1 cellular context compared by ENCODE assay signal in the genomic region with DNA sequence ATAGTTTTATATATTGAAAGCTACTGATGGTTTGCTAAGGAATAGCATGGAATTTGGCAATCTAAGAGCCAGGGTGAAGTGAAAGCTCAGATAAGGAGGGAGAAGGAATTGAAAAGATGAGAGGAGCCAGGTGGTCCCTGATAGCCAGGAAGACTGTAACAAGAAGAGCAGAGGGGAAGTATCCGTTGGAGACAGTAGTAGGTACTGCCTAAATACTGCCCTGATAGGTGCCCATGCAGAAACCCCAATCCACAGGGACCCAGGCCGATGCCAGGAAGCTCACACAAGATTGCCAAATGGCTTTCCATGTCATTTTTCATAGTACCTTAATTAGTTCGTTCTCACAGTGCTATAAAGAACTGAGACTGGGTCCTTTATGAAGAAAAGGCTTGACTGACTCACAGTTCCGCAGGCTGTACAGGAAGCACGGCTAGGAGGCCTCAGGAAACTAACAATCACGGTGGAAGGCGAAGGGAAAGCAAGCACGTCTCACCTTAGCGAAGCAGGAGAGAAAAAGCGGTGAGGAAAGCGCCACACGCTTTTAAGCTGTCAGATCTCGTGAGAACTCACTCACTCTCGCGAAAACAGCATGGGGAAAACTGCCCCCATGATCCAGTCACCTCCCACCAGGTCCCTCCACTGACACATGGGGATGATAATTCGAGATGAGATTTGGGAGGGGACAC.
TF ChIP-seq lines count a peak whose summit lies in the region.

No MANE protein-coding gene starts in this region.

TF ChIP-seq in GM12878, 131 proteins besides CTCF, POLR2A, EP300 and RAD21:
- TF ChIP-seq, protein P1, sequence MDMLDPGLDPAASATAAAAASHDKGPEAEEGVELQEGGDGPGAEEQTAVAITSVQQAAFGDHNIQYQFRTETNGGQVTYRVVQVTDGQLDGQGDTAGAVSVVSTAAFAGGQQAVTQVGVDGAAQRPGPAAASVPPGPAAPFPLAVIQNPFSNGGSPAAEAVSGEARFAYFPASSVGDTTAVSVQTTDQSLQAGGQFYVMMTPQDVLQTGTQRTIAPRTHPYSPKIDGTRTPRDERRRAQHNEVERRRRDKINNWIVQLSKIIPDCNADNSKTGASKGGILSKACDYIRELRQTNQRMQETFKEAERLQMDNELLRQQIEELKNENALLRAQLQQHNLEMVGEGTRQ (IDR thresholded peaks at IDR 0.05; ENCODE audit: borderline replicate concordance, low read depth, low read length), result no peak
- TF ChIP-seq RCOR1 (conservative IDR thresholded peaks at IDR 0.05; ENCODE audit: low read depth, low read length), result no peak
- TF ChIP-seq WRNIP1 (IDR thresholded peaks at IDR 0.05; ENCODE audit: borderline replicate concordance, low read depth, low read length), result no peak
- no peak for TF ChIP-seq HDAC6 (IDR thresholded peaks at IDR 0.05; ENCODE audit: unreplicated experiment)
- TF ChIP-seq EZH2 (IDR thresholded peaks at IDR 0.05; ENCODE audit: borderline replicate concordance, control insufficient read depth, low read depth, low read length), result no peak
- no peak for TF ChIP-seq POLR2AphosphoS5 (IDR thresholded peaks at IDR 0.05; ENCODE audit: low read length)
- TF ChIP-seq, protein P2, sequence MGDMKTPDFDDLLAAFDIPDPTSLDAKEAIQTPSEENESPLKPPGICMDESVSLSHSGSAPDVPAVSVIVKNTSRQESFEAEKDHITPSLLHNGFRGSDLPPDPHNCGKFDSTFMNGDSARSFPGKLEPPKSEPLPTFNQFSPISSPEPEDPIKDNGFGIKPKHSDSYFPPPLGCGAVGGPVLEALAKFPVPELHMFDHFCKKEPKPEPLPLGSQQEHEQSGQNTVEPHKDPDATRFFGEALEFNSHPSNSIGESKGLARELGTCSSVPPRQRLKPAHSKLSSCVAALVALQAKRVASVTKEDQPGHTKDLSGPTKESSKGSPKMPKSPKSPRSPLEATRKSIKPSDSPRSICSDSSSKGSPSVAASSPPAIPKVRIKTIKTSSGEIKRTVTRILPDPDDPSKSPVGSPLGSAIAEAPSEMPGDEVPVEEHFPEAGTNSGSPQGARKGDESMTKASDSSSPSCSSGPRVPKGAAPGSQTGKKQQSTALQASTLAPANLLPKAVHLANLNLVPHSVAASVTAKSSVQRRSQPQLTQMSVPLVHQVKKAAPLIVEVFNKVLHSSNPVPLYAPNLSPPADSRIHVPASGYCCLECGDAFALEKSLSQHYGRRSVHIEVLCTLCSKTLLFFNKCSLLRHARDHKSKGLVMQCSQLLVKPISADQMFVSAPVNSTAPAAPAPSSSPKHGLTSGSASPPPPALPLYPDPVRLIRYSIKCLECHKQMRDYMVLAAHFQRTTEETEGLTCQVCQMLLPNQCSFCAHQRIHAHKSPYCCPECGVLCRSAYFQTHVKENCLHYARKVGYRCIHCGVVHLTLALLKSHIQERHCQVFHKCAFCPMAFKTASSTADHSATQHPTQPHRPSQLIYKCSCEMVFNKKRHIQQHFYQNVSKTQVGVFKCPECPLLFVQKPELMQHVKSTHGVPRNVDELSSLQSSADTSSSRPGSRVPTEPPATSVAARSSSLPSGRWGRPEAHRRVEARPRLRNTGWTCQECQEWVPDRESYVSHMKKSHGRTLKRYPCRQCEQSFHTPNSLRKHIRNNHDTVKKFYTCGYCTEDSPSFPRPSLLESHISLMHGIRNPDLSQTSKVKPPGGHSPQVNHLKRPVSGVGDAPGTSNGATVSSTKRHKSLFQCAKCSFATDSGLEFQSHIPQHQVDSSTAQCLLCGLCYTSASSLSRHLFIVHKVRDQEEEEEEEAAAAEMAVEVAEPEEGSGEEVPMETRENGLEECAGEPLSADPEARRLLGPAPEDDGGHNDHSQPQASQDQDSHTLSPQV (IDR thresholded peaks at IDR 0.05), result no peak
- TF ChIP-seq IKZF2 (IDR thresholded peaks at IDR 0.05), result no peak
- TF ChIP-seq BRCA1 (IDR thresholded peaks at IDR 0.05; ENCODE audit: low read depth, low read length), result no peak
- TF ChIP-seq, protein P3, sequence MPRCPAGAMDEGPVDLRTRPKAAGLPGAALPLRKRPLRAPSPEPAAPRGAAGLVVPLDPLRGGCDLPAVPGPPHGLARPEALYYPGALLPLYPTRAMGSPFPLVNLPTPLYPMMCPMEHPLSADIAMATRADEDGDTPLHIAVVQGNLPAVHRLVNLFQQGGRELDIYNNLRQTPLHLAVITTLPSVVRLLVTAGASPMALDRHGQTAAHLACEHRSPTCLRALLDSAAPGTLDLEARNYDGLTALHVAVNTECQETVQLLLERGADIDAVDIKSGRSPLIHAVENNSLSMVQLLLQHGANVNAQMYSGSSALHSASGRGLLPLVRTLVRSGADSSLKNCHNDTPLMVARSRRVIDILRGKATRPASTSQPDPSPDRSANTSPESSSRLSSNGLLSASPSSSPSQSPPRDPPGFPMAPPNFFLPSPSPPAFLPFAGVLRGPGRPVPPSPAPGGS (IDR thresholded peaks at IDR 0.05; ENCODE audit: borderline replicate concordance, insufficient read depth, low read depth, low read length, poor library complexity, severe bottlenecking), result no peak
- TF ChIP-seq, protein P4, sequence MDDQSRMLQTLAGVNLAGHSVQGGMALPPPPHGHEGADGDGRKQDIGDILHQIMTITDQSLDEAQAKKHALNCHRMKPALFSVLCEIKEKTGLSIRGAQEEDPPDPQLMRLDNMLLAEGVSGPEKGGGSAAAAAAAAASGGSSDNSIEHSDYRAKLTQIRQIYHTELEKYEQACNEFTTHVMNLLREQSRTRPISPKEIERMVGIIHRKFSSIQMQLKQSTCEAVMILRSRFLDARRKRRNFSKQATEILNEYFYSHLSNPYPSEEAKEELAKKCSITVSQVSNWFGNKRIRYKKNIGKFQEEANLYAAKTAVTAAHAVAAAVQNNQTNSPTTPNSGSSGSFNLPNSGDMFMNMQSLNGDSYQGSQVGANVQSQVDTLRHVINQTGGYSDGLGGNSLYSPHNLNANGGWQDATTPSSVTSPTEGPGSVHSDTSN (IDR thresholded peaks at IDR 0.05; ENCODE audit: insufficient replicate concordance, low read depth, low read length), result no peak
- TF ChIP-seq, protein P5, sequence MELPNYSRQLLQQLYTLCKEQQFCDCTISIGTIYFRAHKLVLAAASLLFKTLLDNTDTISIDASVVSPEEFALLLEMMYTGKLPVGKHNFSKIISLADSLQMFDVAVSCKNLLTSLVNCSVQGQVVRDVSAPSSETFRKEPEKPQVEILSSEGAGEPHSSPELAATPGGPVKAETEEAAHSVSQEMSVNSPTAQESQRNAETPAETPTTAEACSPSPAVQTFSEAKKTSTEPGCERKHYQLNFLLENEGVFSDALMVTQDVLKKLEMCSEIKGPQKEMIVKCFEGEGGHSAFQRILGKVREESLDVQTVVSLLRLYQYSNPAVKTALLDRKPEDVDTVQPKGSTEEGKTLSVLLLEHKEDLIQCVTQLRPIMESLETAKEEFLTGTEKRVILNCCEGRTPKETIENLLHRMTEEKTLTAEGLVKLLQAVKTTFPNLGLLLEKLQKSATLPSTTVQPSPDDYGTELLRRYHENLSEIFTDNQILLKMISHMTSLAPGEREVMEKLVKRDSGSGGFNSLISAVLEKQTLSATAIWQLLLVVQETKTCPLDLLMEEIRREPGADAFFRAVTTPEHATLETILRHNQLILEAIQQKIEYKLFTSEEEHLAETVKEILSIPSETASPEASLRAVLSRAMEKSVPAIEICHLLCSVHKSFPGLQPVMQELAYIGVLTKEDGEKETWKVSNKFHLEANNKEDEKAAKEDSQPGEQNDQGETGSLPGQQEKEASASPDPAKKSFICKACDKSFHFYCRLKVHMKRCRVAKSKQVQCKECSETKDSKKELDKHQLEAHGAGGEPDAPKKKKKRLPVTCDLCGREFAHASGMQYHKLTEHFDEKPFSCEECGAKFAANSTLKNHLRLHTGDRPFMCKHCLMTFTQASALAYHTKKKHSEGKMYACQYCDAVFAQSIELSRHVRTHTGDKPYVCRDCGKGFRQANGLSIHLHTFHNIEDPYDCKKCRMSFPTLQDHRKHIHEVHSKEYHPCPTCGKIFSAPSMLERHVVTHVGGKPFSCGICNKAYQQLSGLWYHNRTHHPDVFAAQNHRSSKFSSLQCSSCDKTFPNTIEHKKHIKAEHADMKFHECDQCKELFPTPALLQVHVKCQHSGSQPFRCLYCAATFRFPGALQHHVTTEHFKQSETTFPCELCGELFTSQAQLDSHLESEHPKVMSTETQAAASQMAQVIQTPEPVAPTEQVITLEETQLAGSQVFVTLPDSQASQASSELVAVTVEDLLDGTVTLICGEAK (IDR thresholded peaks at IDR 0.05; ENCODE audit: borderline replicate concordance), result no peak
- TF ChIP-seq SMAD5 (IDR thresholded peaks at IDR 0.05; ENCODE audit: low read depth), result no peak
- TF ChIP-seq RBBP5 (conservative IDR thresholded peaks at IDR 0.05), result no peak
- no peak for TF ChIP-seq MYB (IDR thresholded peaks at IDR 0.05; ENCODE audit: borderline replicate concordance, low read depth, low read length)
- TF ChIP-seq FOXM1 (IDR thresholded peaks at IDR 0.05; ENCODE audit: low read depth, low read length), result no peak
- TF ChIP-seq BCL11A (IDR thresholded peaks at IDR 0.05; ENCODE audit: low read depth, low read length), result no peak
- TF ChIP-seq, protein P6, sequence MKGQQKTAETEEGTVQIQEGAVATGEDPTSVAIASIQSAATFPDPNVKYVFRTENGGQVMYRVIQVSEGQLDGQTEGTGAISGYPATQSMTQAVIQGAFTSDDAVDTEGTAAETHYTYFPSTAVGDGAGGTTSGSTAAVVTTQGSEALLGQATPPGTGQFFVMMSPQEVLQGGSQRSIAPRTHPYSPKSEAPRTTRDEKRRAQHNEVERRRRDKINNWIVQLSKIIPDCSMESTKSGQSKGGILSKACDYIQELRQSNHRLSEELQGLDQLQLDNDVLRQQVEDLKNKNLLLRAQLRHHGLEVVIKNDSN (IDR thresholded peaks at IDR 0.05; ENCODE audit: borderline replicate concordance, extremely low read length, insufficient read depth, low read depth, low read length), result no peak
